In genomic region chr1:20029178-20029912, GRCh38 we compare ENCODE assay signal across 20 cellular contexts. TPM values are rescaled to one million over a fixed set of nuclear protein-coding genes. Genes with fewer than 3 reads are reported as not detected.
"Had no signal": no experiment of that assay in that cellular context is flagged by ENCODE, and none has a peak within 500 bp of the region (broad histone marks: within the 10 kb centered on the region; RNA-seq: fewer than 3 reads in every experiment).

No MANE protein-coding gene starts in this region.

- H3K27ac Mint-ChIP-seq: activated CD4-positive, alpha-beta T cell treated with anti-CD3 and anti-CD28 coated beads, Interleukin-2, amount 10 ng/mL, durations not matched to agents 7 days and 5 days; activated naive CD8-positive, alpha-beta T cell treated with anti-CD3 and anti-CD28 coated beads for 36 hours; brain; memory B cell; naive thymus-derived CD8-positive, alpha-beta T cell had no signal

- H3K27ac ChIP-seq: gastrocnemius medialis, left lung, skin epidermis had no signal

- H3K36me3 Mint-ChIP-seq: brain had no signal

- DNase-seq: activated CD4-positive, alpha-beta T cell treated with anti-CD3 and anti-CD28 coated beads, Interleukin-2, amount 10 ng/mL, durations not matched to agents 7 days and 5 days; activated CD8-positive, alpha-beta memory T cell treated with anti-CD3 and anti-CD28 coated beads for 24 hours; activated gamma-delta T cell treated with Interleukin-2 at 50 U/mL for 16 hours; activated naive CD8-positive, alpha-beta T cell treated with anti-CD3 and anti-CD28 coated beads for 36 hours; cortex of kidney; effector CD4-positive, alpha-beta T cell; gastrocnemius medialis; islet precursor cell; left lung; naive thymus-derived CD8-positive, alpha-beta T cell; posterior cingulate gyrus; retina; stimulated activated CD4-positive, alpha-beta T cell treated with anti-CD3 and anti-CD28 coated beads, Interleukin-4, amount 100 ng/mL, for 24 hours; stimulated activated naive CD4-positive, alpha-beta T cell; substantia nigra; T-helper 2 cell had no signal

- H3K4me3 Mint-ChIP-seq: activated CD4-positive, alpha-beta T cell treated with anti-CD3 and anti-CD28 coated beads, Interleukin-2, amount 10 ng/mL, durations not matched to agents 7 days and 5 days; activated naive CD8-positive, alpha-beta T cell treated with anti-CD3 and anti-CD28 coated beads for 36 hours; brain; central memory CD8-positive, alpha-beta T cell; memory B cell; naive thymus-derived CD8-positive, alpha-beta T cell had no signal

- H3K4me1 ChIP-seq: gastrocnemius medialis, left lung had no signal

- H3K36me3 ChIP-seq: gastrocnemius medialis, left lung had no signal

- ATAC-seq: gastrocnemius medialis; left lung; naive thymus-derived CD8-positive, alpha-beta T cell had no signal

- H3K4me3 ChIP-seq: gastrocnemius medialis, left lung, skin epidermis had no signal

- H3K4me1 Mint-ChIP-seq: activated CD4-positive, alpha-beta T cell treated with anti-CD3 and anti-CD28 coated beads, Interleukin-2, amount 10 ng/mL, durations not matched to agents 7 days and 5 days; activated naive CD8-positive, alpha-beta T cell treated with anti-CD3 and anti-CD28 coated beads for 36 hours; brain; central memory CD8-positive, alpha-beta T cell; memory B cell; naive thymus-derived CD8-positive, alpha-beta T cell had no signal

- H3K9me3 ChIP-seq: gastrocnemius medialis, left lung had no signal

RNA-seq across cellular contexts. Expression of gene PLA2G5, which starts 40.6 kb away (rescaled TPM):
- total RNA-seq: activated CD4-positive, alpha-beta T cell treated with anti-CD3 and anti-CD28 coated beads, Interleukin-2, amount 10 ng/mL, durations not matched to agents 7 days and 5 days; activated naive CD8-positive, alpha-beta T cell treated with anti-CD3 and anti-CD28 coated beads for 36 hours; gastrocnemius medialis; naive thymus-derived CD8-positive, alpha-beta T cell had no signal
- polyA plus RNA-seq: naive thymus-derived CD8-positive, alpha-beta T cell had no signal

RNA-seq across cellular contexts. Expression of gene PLA2G2A, which starts 49.9 kb away (rescaled TPM):
- total RNA-seq: activated CD4-positive, alpha-beta T cell treated with anti-CD3 and anti-CD28 coated beads, Interleukin-2, amount 10 ng/mL, durations not matched to agents 7 days and 5 days; activated naive CD8-positive, alpha-beta T cell treated with anti-CD3 and anti-CD28 coated beads for 36 hours; naive thymus-derived CD8-positive, alpha-beta T cell had no signal
- polyA plus RNA-seq: naive thymus-derived CD8-positive, alpha-beta T cell had no signal
